Comparison of ENCODE assay signal across 8 cellular contexts in genomic region chr3:197960694-197961581, GRCh38. TPM values are rescaled to one million over a fixed set of nuclear protein-coding genes. Genes with fewer than 3 reads are reported as not detected.
DNase-seq lines count a peak whose midpoint lies in the region; ATAC-seq and TF ChIP-seq lines count a peak whose summit lies in the region.

No MANE protein-coding gene starts in this region.

- ATAC-seq in GM21786 (IDR thresholded peaks at IDR 0.05; ENCODE audit: unreplicated experiment) = no peak
- ATAC-seq in GM19395 (IDR thresholded peaks at IDR 0.05; ENCODE audit: unreplicated experiment) = no peak

- TF ChIP-seq POLR2A in stomach (IDR thresholded peaks at IDR 0.05) = no peak

- H3K4me1 ChIP-seq in iPS-18a (ENCODE audit: control insufficient read depth, low read depth, low read length) = peaks cover 12% of the 10 kb centered on the region
- peaks cover 24 to 52% (median 39%) of the 10 kb centered on the region in 4 donors for H3K4me1 ChIP-seq in stomach

- peaks cover 57% of the 10 kb centered on the region for H3K4me1 Mint-ChIP-seq in activated naive CD4-positive, alpha-beta T cell treated with anti-CD3 and anti-CD28 coated beads, Interleukin-2, amount 10 ng/mL, durations not matched to agents 7 days and 5 days
- peaks cover 51% of the 10 kb centered on the region for H3K4me1 Mint-ChIP-seq in activated T-helper 1 cell treated with anti-CD3 and anti-CD28 coated beads, Interleukin-12 subunit alpha, Interleukin-12 subunit beta, Interleukin-2, Interleukin-4 antibody, amounts not matched to agents 30 ng/mL and 10 ng/mL and 1 ng/mL, durations not matched to agents 14 hours and 24 hours and 36 hours (ENCODE audit: low read depth)

- H3K9ac ChIP-seq in iPS-18a (ENCODE audit: low read length) = peak overlapping the region; percentile 73

- DNase-seq in activated naive CD4-positive, alpha-beta T cell treated with anti-CD3 and anti-CD28 coated beads, Interleukin-2, amount 10 ng/mL, durations not matched to agents 7 days and 5 days = no peak
- DNase-seq in activated naive CD4-positive, alpha-beta T cell (lab: John Stamatoyannopoulos, UW) = no peak
- DNase-seq in activated T-helper 1 cell treated with anti-CD3 and anti-CD28 coated beads, Interleukin-12 subunit alpha, Interleukin-12 subunit beta, Interleukin-2, Interleukin-4 antibody, amounts not matched to agents 30 ng/mL and 10 ng/mL and 1 ng/mL, durations not matched to agents 14 hours and 24 hours and 36 hours (ENCODE audit: low spot score) = no peak
- no peak for DNase-seq in stomach
- DNase-seq in putamen (ENCODE audit: low spot score) = no peak

- H3K9me3 ChIP-seq in iPS-18a (ENCODE audit: control insufficient read depth, low read depth, low read length) (no peaks in the 10 kb centered on the region), stomach (no peaks in the 10 kb centered on the region)

- H3K36me3 ChIP-seq in iPS-18a (ENCODE audit: control insufficient read depth, low read depth, low read length) (peaks cover 6% of the 10 kb centered on the region), stomach (peaks cover 7 to 13% (median 11%) of the 10 kb centered on the region in 4 donors)

- no peak overlapping the region for H3K27ac ChIP-seq in iPS-18a (ENCODE audit: low read length)
- H3K27ac ChIP-seq in stomach = peak overlapping the region; percentile 81 to 86 (median 84)

- H3K9me3 Mint-ChIP-seq in activated naive CD4-positive, alpha-beta T cell treated with anti-CD3 and anti-CD28 coated beads, Interleukin-2, amount 10 ng/mL, durations not matched to agents 7 days and 5 days = no peaks in the 10 kb centered on the region
- no peaks in the 10 kb centered on the region for H3K9me3 Mint-ChIP-seq in activated T-helper 1 cell treated with anti-CD3 and anti-CD28 coated beads, Interleukin-12 subunit alpha, Interleukin-12 subunit beta, Interleukin-2, Interleukin-4 antibody, amounts not matched to agents 30 ng/mL and 10 ng/mL and 1 ng/mL, durations not matched to agents 14 hours and 24 hours and 36 hours

- H3K27ac Mint-ChIP-seq in activated naive CD4-positive, alpha-beta T cell treated with anti-CD3 and anti-CD28 coated beads, Interleukin-2, amount 10 ng/mL, durations not matched to agents 7 days and 5 days = peak overlapping the region; percentile 95
- H3K27ac Mint-ChIP-seq in activated T-helper 1 cell treated with anti-CD3 and anti-CD28 coated beads, Interleukin-12 subunit alpha, Interleukin-12 subunit beta, Interleukin-2, Interleukin-4 antibody, amounts not matched to agents 30 ng/mL and 10 ng/mL and 1 ng/mL, durations not matched to agents 14 hours and 24 hours and 36 hours = peak overlapping the region; percentile 93

- CTCF ChIA-PET in activated naive CD4-positive, alpha-beta T cell treated with anti-CD3 and anti-CD28 coated beads, Interleukin-2, amount 10 ng/mL, durations not matched to agents 7 days and 5 days (lab: Charles Lee) = interaction anchor here (1.3 kb wide), 1 partner anchor 120 kb away, joined by 4 read pairs; no protein-coding TSS in a partner anchor

- no peak for TF ChIP-seq EP300 in stomach (IDR thresholded peaks at IDR 0.05)

- H3K4me3 ChIP-seq in iPS-18a (ENCODE audit: low read length) (peak overlapping the region; percentile 78), stomach (peak overlapping the region; percentile 80 to 92 (median 88))

- H3K4me3 Mint-ChIP-seq in activated naive CD4-positive, alpha-beta T cell treated with anti-CD3 and anti-CD28 coated beads, Interleukin-2, amount 10 ng/mL, durations not matched to agents 7 days and 5 days = peak overlapping the region; percentile 76
- H3K4me3 Mint-ChIP-seq in activated T-helper 1 cell treated with anti-CD3 and anti-CD28 coated beads, Interleukin-12 subunit alpha, Interleukin-12 subunit beta, Interleukin-2, Interleukin-4 antibody, amounts not matched to agents 30 ng/mL and 10 ng/mL and 1 ng/mL, durations not matched to agents 14 hours and 24 hours and 36 hours = peak overlapping the region; percentile 86

- peaks cover 4% of the 10 kb centered on the region for H3K27me3 Mint-ChIP-seq in activated naive CD4-positive, alpha-beta T cell treated with anti-CD3 and anti-CD28 coated beads, Interleukin-2, amount 10 ng/mL, durations not matched to agents 7 days and 5 days
- no peaks in the 10 kb centered on the region for H3K27me3 Mint-ChIP-seq in activated T-helper 1 cell treated with anti-CD3 and anti-CD28 coated beads, Interleukin-12 subunit alpha, Interleukin-12 subunit beta, Interleukin-2, Interleukin-4 antibody, amounts not matched to agents 30 ng/mL and 10 ng/mL and 1 ng/mL, durations not matched to agents 14 hours and 24 hours and 36 hours (ENCODE audit: insufficient read depth)

- H3K27me3 ChIP-seq in iPS-18a (ENCODE audit: control insufficient read depth, insufficient read depth, low read length) (peaks cover 4% of the 10 kb centered on the region), stomach (no peaks in the 10 kb centered on the region)

- H3K36me3 Mint-ChIP-seq in activated naive CD4-positive, alpha-beta T cell treated with anti-CD3 and anti-CD28 coated beads, Interleukin-2, amount 10 ng/mL, durations not matched to agents 7 days and 5 days = peaks cover 30% of the 10 kb centered on the region
- peaks cover 20% of the 10 kb centered on the region for H3K36me3 Mint-ChIP-seq in activated T-helper 1 cell treated with anti-CD3 and anti-CD28 coated beads, Interleukin-12 subunit alpha, Interleukin-12 subunit beta, Interleukin-2, Interleukin-4 antibody, amounts not matched to agents 30 ng/mL and 10 ng/mL and 1 ng/mL, durations not matched to agents 14 hours and 24 hours and 36 hours (ENCODE audit: low read depth)

- WGBS in stomach, 5 donors = 7 to 17% (median 10%) methylated on average over 17 to 23 of the region's 23 CpGs

- no peak for TF ChIP-seq CTCF in stomach (IDR thresholded peaks at IDR 0.05)

- intact Hi-C loops in activated T-helper 1 cell treated with anti-CD3 and anti-CD28 coated beads, Interleukin-12 subunit alpha, Interleukin-12 subunit beta, Interleukin-2, Interleukin-4 antibody, amounts not matched to agents 30 ng/mL and 10 ng/mL and 1 ng/mL, durations not matched to agents 14 hours and 24 hours and 36 hours (cut with micrococcal nuclease) = loop anchor here (1.0 to 5.0 kb wide), 5 partner anchors 11 to 209 kb away; partner anchors contain the start of gene RPL35A
- intact Hi-C loops in stomach (cut with DNase I; ENCODE audit: low total_unique reads) = no loop called here

RNA-seq across cellular contexts. Expression of gene LMLN, which starts 0.9 kb away (rescaled TPM):
- total RNA-seq in activated T-helper 1 cell treated with anti-CD3 and anti-CD28 coated beads, Interleukin-12 subunit alpha, Interleukin-12 subunit beta, Interleukin-2, Interleukin-4 antibody, amounts not matched to agents 30 ng/mL and 10 ng/mL and 1 ng/mL, durations not matched to agents 14 hours and 24 hours and 36 hours = 2.8 and 3.7 TPM in 2 replicates
- 10 to 100 TPM in 2 of 5 donors, 1 to 10 TPM in 3; 1.4 to 13.8 (median 5.8) TPM for total RNA-seq in stomach
- polyA plus RNA-seq in stomach = 1 to 10 TPM in 1 of 3 donors, under 1 TPM in 2; 0.15 to 1.7 (median 0.75) TPM

RNA-seq across cellular contexts. Expression of gene RPL35A, which starts 10.9 kb away (rescaled TPM):
- total RNA-seq in activated T-helper 1 cell treated with anti-CD3 and anti-CD28 coated beads, Interleukin-12 subunit alpha, Interleukin-12 subunit beta, Interleukin-2, Interleukin-4 antibody, amounts not matched to agents 30 ng/mL and 10 ng/mL and 1 ng/mL, durations not matched to agents 14 hours and 24 hours and 36 hours = 1,253 and 1,262 TPM in 2 replicates
- 100 to 1,000 TPM in 4 of 5 donors, 10 to 100 TPM in 1; 30.4 to 935 (median 568) TPM for total RNA-seq in stomach
- polyA plus RNA-seq in stomach = 1,000 to 10,000 TPM; 2,089 to 2,972 (median 2,364) TPM
